ENCODE assay signal across 8 cellular contexts in genomic region chr1:240274569-240274968, GRCh38.
"Had no signal": no experiment of that assay in that cellular context is flagged by ENCODE, and none has a peak within 500 bp of the region (broad histone marks: within the 10 kb centered on the region; RNA-seq: fewer than 3 reads in every experiment).

No MANE protein-coding gene starts in this region.

- H3K36me3 Mint-ChIP-seq: IgD-negative memory B cell had no signal

- DNase-seq: Karpas-422, KBM-7, KG1 had no signal

- H3K4me3 ChIP-seq: K562 had no signal

- FAIRE-seq: HepG2, K562 had no signal

- H3K4me2 ChIP-seq: KMS-11 had no signal

- H3K27me3 Mint-ChIP-seq: IgD-negative memory B cell had no signal

- H3K9ac ChIP-seq: KMS-11 had no signal

- H3K27ac Mint-ChIP-seq: IgD-negative memory B cell had no signal

- H3K4me3 Mint-ChIP-seq: IgD-negative memory B cell had no signal

- H3K27ac ChIP-seq: HL-60, KMS-11 had no signal

- ATAC-seq: HepG2, K562 had no signal
